1 cellular context compared by ENCODE assay signal in the genomic region with DNA sequence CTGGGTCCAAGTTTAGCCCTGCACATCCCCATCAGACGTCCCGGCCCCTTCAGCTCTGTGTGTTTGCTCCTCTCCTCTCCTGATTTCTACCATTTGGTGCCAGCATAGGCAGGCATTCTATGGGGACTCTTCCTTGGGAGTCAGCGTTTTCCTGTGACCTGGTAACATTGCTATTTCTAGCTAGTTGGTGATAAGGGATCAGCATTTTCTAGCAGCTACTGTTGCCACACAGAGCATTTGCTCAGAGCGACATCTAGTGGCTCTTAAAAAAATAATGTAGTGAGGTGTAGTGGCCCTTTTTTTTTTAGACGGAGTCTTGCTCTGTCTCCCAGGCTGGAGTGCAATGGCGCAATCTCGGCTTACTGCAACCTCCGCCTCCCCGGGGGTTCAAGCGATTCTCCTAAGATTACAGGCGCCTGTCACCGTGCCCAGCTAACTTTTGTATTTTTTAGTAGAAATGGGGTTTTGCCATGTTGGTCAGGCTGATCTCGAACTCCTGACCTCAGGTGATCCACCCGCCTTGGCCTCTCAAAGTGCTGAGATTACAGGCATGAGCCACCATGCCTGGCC.
A peak's percentile ranks its signal among the peaks of the same experiment; 100 is the strongest.
TF ChIP-seq lines count a peak whose summit lies in the region.
"Not testable (repeated sequence)": the region's sequence is repeated elsewhere in the genome, so short reads cannot be mapped to it uniquely, and the experiment has no call there.

No MANE protein-coding gene starts in this region.

TF ChIP-seq in HepG2, 621 proteins besides CTCF, POLR2A, EP300 and RAD21:
- TF ChIP-seq HMGXB4 (CRISPR knock-in tag; IDR thresholded peaks at IDR 0.05; ENCODE audit: borderline replicate concordance in 1 of 2, low read depth in 1 of 2) (0 out of 4 replicates have a peak, but pooled peaks of 1 of the 2 experiments have one; percentile 58), BCL6 (CRISPR knock-in tag; IDR thresholded peaks at IDR 0.05) (peak; percentile 56; the same call in 1 of the 2 replicates), MAFK (conservative IDR thresholded peaks at IDR 0.05 in 1 of 2, IDR thresholded peaks at IDR 0.05 in 1 of 2; ENCODE audit: low read length in 2 of 2) (peak; percentile 69), SOX6 (CRISPR knock-in tag; IDR thresholded peaks at IDR 0.05) (0 out of 2 replicates have a peak, but pooled peaks have one; percentile 26), ZNF264 (CRISPR knock-in tag; IDR thresholded peaks at IDR 0.05) (0 out of 2 replicates have a peak, but pooled peaks have one; percentile 26), FOXA3 (CRISPR knock-in tag; IDR thresholded peaks at IDR 0.05) (0 out of 2 replicates have a peak, but pooled peaks have one; percentile 17), TOPORS (CRISPR knock-in tag; IDR thresholded peaks at IDR 0.05) (0 out of 2 replicates have a peak, but pooled peaks have one; percentile 46), HOMEZ (CRISPR knock-in tag; IDR thresholded peaks at IDR 0.05; ENCODE audit: low read depth) (0 out of 2 replicates have a peak, but pooled peaks have one; percentile 13), TARDBP (CRISPR knock-in tag; IDR thresholded peaks at IDR 0.05) (peak; percentile 23; the same call in 1 of the 2 replicates), GABPA (CRISPR knock-in tag; IDR thresholded peaks at IDR 0.05; ENCODE audit: low read depth) (peak; percentile 26; the same call in 1 of the 2 replicates), TEAD3 (CRISPR knock-in tag; optimal IDR thresholded peaks at IDR 0.05; ENCODE audit: borderline replicate concordance) (peak; percentile 8), GATAD2A (CRISPR knock-in tag; IDR thresholded peaks at IDR 0.05) (peak; percentile 45), TFE3 (CRISPR knock-in tag; IDR thresholded peaks at IDR 0.05) (0 out of 2 replicates have a peak, but pooled peaks have one; percentile 26), CEBPB (IDR thresholded peaks at IDR 0.05; ENCODE audit: borderline replicate concordance, low read depth, low read length) (peak; percentile 69), CEBPG (CRISPR knock-in tag; IDR thresholded peaks at IDR 0.05) (peak; percentile 54; the same call in 1 of the 2 replicates), POGZ (CRISPR knock-in tag; IDR thresholded peaks at IDR 0.05) (0 out of 2 replicates have a peak, but pooled peaks have one; percentile 21), ZNF441 (CRISPR knock-in tag; IDR thresholded peaks at IDR 0.05; ENCODE audit: borderline replicate concordance) (peak; percentile 99), PITX1 (CRISPR knock-in tag; IDR thresholded peaks at IDR 0.05) (peak; percentile 41; the same call in 1 of the 2 replicates), KAT8 (CRISPR knock-in tag; IDR thresholded peaks at IDR 0.05) (peak; percentile 25; the same call in 1 of the 2 replicates), ISL2 (CRISPR knock-in tag; IDR thresholded peaks at IDR 0.05) (0 out of 2 replicates have a peak, but pooled peaks have one; percentile 36), SMC3 (IDR thresholded peaks at IDR 0.05; ENCODE audit: low read length) (peak; percentile 64), ZNF362 (CRISPR knock-in tag; IDR thresholded peaks at IDR 0.05; ENCODE audit: borderline replicate concordance) (peak; percentile 95), KLF16 (CRISPR knock-in tag; IDR thresholded peaks at IDR 0.05) (0 out of 4 replicates have a peak, but pooled peaks of 1 of the 2 experiments have one; percentile 23), MAFF (IDR thresholded peaks at IDR 0.05; ENCODE audit: low read depth, low read length) (peak; percentile 73), STAG1 (CRISPR knock-in tag; IDR thresholded peaks at IDR 0.05) (peak; percentile 82), ZNF792 (CRISPR knock-in tag; IDR thresholded peaks at IDR 0.05) (0 out of 2 replicates have a peak, but pooled peaks have one; percentile 31)
- TF ChIP-seq SOX6 (IDR thresholded peaks at IDR 0.05); GABPA (IDR thresholded peaks at IDR 0.05; ENCODE audit: low read depth, low read length): not testable (repeated sequence)
- TF ChIP-seq, protein P1, sequence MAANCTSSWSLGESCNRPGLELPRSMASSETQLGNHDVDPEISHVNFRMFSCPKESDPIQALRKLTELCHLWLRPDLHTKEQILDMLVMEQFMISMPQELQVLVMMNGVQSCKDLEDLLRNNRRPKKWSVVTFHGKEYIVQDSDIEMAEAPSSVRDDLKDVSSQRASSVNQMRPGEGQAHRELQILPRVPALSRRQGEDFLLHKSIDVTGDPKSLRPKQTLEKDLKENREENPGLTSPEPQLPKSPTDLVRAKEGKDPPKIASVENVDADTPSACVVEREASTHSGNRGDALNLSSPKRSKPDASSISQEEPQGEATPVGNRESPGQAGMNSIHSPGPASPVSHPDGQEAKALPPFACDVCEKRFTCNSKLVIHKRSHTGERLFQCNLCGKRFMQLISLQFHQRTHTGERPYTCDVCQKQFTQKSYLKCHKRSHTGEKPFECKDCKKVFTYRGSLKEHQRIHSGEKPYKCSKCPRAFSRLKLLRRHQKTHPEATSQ (CRISPR knock-in tag; IDR thresholded peaks at IDR 0.05; ENCODE audit: borderline replicate concordance) = 0 out of 2 replicates have a peak, but pooled peaks have one; percentile 40
- TF ChIP-seq, protein P2, sequence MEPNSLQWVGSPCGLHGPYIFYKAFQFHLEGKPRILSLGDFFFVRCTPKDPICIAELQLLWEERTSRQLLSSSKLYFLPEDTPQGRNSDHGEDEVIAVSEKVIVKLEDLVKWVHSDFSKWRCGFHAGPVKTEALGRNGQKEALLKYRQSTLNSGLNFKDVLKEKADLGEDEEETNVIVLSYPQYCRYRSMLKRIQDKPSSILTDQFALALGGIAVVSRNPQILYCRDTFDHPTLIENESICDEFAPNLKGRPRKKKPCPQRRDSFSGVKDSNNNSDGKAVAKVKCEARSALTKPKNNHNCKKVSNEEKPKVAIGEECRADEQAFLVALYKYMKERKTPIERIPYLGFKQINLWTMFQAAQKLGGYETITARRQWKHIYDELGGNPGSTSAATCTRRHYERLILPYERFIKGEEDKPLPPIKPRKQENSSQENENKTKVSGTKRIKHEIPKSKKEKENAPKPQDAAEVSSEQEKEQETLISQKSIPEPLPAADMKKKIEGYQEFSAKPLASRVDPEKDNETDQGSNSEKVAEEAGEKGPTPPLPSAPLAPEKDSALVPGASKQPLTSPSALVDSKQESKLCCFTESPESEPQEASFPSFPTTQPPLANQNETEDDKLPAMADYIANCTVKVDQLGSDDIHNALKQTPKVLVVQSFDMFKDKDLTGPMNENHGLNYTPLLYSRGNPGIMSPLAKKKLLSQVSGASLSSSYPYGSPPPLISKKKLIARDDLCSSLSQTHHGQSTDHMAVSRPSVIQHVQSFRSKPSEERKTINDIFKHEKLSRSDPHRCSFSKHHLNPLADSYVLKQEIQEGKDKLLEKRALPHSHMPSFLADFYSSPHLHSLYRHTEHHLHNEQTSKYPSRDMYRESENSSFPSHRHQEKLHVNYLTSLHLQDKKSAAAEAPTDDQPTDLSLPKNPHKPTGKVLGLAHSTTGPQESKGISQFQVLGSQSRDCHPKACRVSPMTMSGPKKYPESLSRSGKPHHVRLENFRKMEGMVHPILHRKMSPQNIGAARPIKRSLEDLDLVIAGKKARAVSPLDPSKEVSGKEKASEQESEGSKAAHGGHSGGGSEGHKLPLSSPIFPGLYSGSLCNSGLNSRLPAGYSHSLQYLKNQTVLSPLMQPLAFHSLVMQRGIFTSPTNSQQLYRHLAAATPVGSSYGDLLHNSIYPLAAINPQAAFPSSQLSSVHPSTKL (CRISPR knock-in tag; IDR thresholded peaks at IDR 0.05) = 0 out of 2 replicates have a peak, but pooled peaks have one; percentile 30
TF ChIP-seq in HepG2: peak in this region for 28; not testable (repeated sequence) for 593.
